ENCODE assay signal across 12 cellular contexts in the genomic region with DNA sequence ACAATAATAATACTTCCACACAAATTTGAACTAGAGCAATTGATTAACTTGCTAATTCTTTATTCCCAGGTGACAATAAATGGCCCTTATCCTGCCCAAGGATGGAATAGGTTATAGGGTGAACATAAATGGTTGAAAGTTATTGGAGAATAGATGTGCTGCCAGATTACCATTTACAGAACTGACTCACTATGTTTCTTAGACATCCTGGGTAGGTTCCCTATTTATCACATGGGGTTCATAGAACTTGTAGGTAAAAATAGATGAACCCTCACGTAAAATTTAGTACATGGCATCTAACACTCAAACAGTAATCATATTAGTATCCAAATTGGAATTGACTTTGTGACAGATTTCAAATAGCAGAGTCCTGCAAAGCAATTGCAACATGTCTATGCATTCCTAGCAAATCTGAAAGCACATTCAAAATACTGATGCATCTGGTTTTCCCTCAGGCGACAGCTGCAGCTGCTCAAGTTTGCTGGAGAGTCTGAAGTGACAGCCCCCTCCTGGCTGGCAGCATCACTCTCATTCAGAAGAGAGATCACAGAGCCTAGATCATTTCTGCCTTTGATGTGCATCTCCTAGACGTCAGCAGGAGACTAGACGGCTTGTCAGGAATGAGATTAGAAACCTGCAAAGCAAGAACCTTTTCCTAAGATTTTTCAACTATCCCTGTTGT.
A peak's percentile ranks its signal among the peaks of the same experiment; 100 is the strongest.
DNase-seq lines count a peak whose midpoint lies in the region; ATAC-seq and TF ChIP-seq lines count a peak whose summit lies in the region.
"Had no signal": no experiment of that assay in that cellular context is flagged by ENCODE, and none has a peak within 500 bp of the region (broad histone marks: within the 10 kb centered on the region; RNA-seq: fewer than 3 reads in every experiment).

No MANE protein-coding gene starts in this region.

- H3K27ac ChIP-seq in osteoblast (ENCODE audit: low read depth, low read length) = no peak overlapping the region
- H3K27ac ChIP-seq: KMS-11 had no signal

- no peaks in the 10 kb centered on the region for H3K79me2 ChIP-seq in osteoblast (ENCODE audit: insufficient read depth, low read length)

- peaks cover 19% of the 10 kb centered on the region for H3K4me1 ChIP-seq in osteoblast (ENCODE audit: insufficient read depth, low read length)

- DNase-seq in NCI-H1105 treated with DMSO at 0.1 percent for 48 hours (lab: John Stamatoyannopoulos, UW) = peak; percentile 14
- DNase-seq in NCI-H1105 (lab: John Stamatoyannopoulos, UW) = no peak
- peak; percentile 16 for DNase-seq in astrocyte of the spinal cord (ENCODE audit: low read depth, low spot score)
- no peak for DNase-seq in osteoblast (ENCODE audit: insufficient read length, low spot score, missing footprints)
- DNase-seq in stimulated activated naive CD4-positive, alpha-beta T cell (lab: John Stamatoyannopoulos, UW) = no peak
- DNase-seq in activated naive CD4-positive, alpha-beta T cell treated with anti-CD3 and anti-CD28 coated beads, Interleukin-2, amount 50 U/mL, for 16 hours = no peak
- DNase-seq in stimulated activated CD4-positive, alpha-beta T cell treated with anti-CD3 and anti-CD28 coated beads, Interleukin-4, amount 100 ng/mL, for 4 hours = no peak
- DNase-seq: 8988T; kidney; stimulated activated CD4-positive, alpha-beta T cell treated with anti-CD3 and anti-CD28 coated beads, Interleukin-2, amount 100 ng/mL, for 48 hours had no signal

- in situ Hi-C loops in astrocyte of the spinal cord (cut with HindIII; ENCODE audit: low sequenced_read_pairs) = no loop called here

- no peak overlapping the region for H3K4me3 ChIP-seq in astrocyte of the spinal cord (ENCODE audit: low read depth, low read length)
- no peak overlapping the region for H3K4me3 ChIP-seq in osteoblast (ENCODE audit: insufficient read depth, low read length)

- H3K4me2 ChIP-seq in osteoblast (ENCODE audit: insufficient read depth, low read length) = peak overlapping the region; percentile 14
- H3K4me2 ChIP-seq: KMS-11 had no signal

- H3K27me3 ChIP-seq in osteoblast (ENCODE audit: insufficient read depth, low read length) = no peaks in the 10 kb centered on the region

- TF ChIP-seq CTCF in astrocyte of the spinal cord (IDR thresholded peaks at IDR 0.05; ENCODE audit: low read depth, low read length) (no peak), osteoblast (IDR thresholded peaks at IDR 0.05; ENCODE audit: extremely low read depth, low read depth, low read length) (no peak)

- H2AFZ ChIP-seq in osteoblast (ENCODE audit: low read length) = no peak overlapping the region

- H3K9me3 ChIP-seq in osteoblast (ENCODE audit: low read depth, low read length) = no peaks in the 10 kb centered on the region

- H4K20me1 ChIP-seq in osteoblast (ENCODE audit: insufficient read depth, low read length) = no peaks in the 10 kb centered on the region

- peak; percentile 42 for ATAC-seq in HG03066 (IDR thresholded peaks at IDR 0.05; ENCODE audit: low read depth, unreplicated experiment)

- no peaks in the 10 kb centered on the region for H3K36me3 ChIP-seq in osteoblast (ENCODE audit: insufficient read depth, low read length)

Comparison
In these comparisons a context has a peak if more than half of its experiments do, and no peak if none do; other contexts are left out.
1. DNase-seq: peak in NCI-H1105 treated with DMSO at 0.1 percent for 48 hours (single experiment) and astrocyte of the spinal cord (single experiment); none in NCI-H1105 (single experiment), osteoblast (single experiment), stimulated activated naive CD4-positive, alpha-beta T cell (0 of 6), activated naive CD4-positive, alpha-beta T cell treated with anti-CD3 and anti-CD28 coated beads, Interleukin-2, amount 50 U/mL, for 16 hours (single experiment) and stimulated activated CD4-positive, alpha-beta T cell treated with anti-CD3 and anti-CD28 coated beads, Interleukin-4, amount 100 ng/mL, for 4 hours (0 of 2).